In the genomic region with DNA sequence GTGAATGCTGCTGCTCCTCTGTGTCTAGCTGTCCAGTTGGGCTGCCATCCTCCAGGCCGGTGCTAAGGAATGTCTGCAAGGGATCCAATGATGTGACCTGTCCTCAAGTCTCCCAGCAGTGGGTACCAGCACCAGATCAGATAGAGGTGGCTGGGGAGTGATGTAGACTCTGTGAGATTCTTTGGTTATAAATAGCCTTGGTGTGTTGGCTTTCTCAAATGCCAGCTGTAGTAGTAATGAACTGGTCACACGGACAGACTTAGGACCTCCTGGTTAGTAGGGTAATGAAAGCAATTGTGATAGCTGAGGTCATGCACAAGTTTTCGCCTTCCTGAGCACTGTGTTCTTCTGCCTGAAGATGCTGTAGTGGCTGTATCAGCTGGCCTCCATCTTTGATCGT, we compare ENCODE assay signal across 18 cellular contexts. TPM values are rescaled to one million over a fixed set of nuclear protein-coding genes. Genes with fewer than 3 reads are reported as not detected.
DNase-seq lines count a peak whose midpoint lies in the region; ATAC-seq and TF ChIP-seq lines count a peak whose summit lies in the region.
"Had no signal": no experiment of that assay in that cellular context is flagged by ENCODE, and none has a peak within 500 bp of the region (broad histone marks: within the 10 kb centered on the region; RNA-seq: fewer than 3 reads in every experiment).

No MANE protein-coding gene starts in this region.

- H3K9me3 Mint-ChIP-seq in effector memory CD8-positive, alpha-beta T cell = no peaks in the 10 kb centered on the region
- H3K9me3 Mint-ChIP-seq in activated T-cell treated with anti-CD3 and anti-CD28 coated beads, Interleukin-2, amount 50 U/mL, for 72 hours = no peaks in the 10 kb centered on the region
- H3K9me3 Mint-ChIP-seq: CD4-positive, alpha-beta T cell had no signal

- H3K9me3 ChIP-seq in T-helper 17 cell (ENCODE audit: control insufficient read depth, low read length, poor library complexity, severe bottlenecking) = no peaks in the 10 kb centered on the region
- no peaks in the 10 kb centered on the region for H3K9me3 ChIP-seq in psoas muscle
- H3K9me3 ChIP-seq: A549, Caco-2, HAP-1 had no signal

- peak; percentile 62 for ATAC-seq in Right ventricle myocardium inferior
- no peak for ATAC-seq in T-helper 17 cell
- peak; percentile 72 to 85 for ATAC-seq in left cardiac atrium
- ATAC-seq in psoas muscle = peak in 3 of 4 donors; percentile 28 to 49 (median 35)
- ATAC-seq in effector memory CD8-positive, alpha-beta T cell (replicated peaks) = no peak
- no peak for ATAC-seq in activated T-cell treated with anti-CD3 and anti-CD28 coated beads, Interleukin-2, amount 50 U/mL, for 72 hours (replicated peaks in 1 of 2)
- ATAC-seq: A549, HepG2 had no signal

- H3K27me3 Mint-ChIP-seq in T-helper 17 cell = peaks cover 29% of the 10 kb centered on the region
- H3K27me3 Mint-ChIP-seq in effector memory CD8-positive, alpha-beta T cell = peaks cover 31 to 43% of the 10 kb centered on the region in 2 donors
- peaks cover 36% of the 10 kb centered on the region for H3K27me3 Mint-ChIP-seq in activated T-cell treated with anti-CD3 and anti-CD28 coated beads, Interleukin-2, amount 50 U/mL, for 72 hours (ENCODE audit: low read depth)

- DNase-seq in Right ventricle myocardium inferior (ENCODE audit: missing footprints) = no peak
- DNase-seq in cardiac septum (ENCODE audit: low spot score) = no peak
- DNase-seq in T-helper 17 cell = no peak
- DNase-seq in left cardiac atrium = no peak
- DNase-seq in psoas muscle = no peak
- DNase-seq in effector memory CD8-positive, alpha-beta T cell = no peak
- DNase-seq in iPS-NIHi7 (ENCODE audit: extremely low spot score) = no peak
- DNase-seq in activated T-cell treated with anti-CD3 and anti-CD28 coated beads, Interleukin-2, amount 50 U/mL, for 72 hours = no peak
- DNase-seq: AML-193; Caco-2; CD4-positive, alpha-beta T cell; DMS79; GDM1 had no signal

- 57 to 66% (median 59%) methylated on average over 4 of the region's 4 CpGs for WGBS in psoas muscle, 3 donors

- no peak for TF ChIP-seq CTCF in psoas muscle (IDR thresholded peaks at IDR 0.05)

- no peaks in the 10 kb centered on the region for H3K36me3 ChIP-seq in psoas muscle (ENCODE audit: insufficient read depth in 1 of 2, low read depth in 1 of 2)
- H3K36me3 ChIP-seq: HAP-1 had no signal

- H3K27me3 ChIP-seq in psoas muscle (ENCODE audit: insufficient read depth in 3 of 3, low read length in 2 of 3) = peaks cover 0 to 3% (median 2%) of the 10 kb centered on the region in 3 donors

- no peak overlapping the region for H3K4me3 ChIP-seq in psoas muscle
- H3K4me3 ChIP-seq: A549, HAP-1 had no signal

- peaks cover 3% of the 10 kb centered on the region for H3K36me3 Mint-ChIP-seq in T-helper 17 cell (ENCODE audit: low read depth)
- H3K36me3 Mint-ChIP-seq in effector memory CD8-positive, alpha-beta T cell (ENCODE audit: insufficient read depth) = no peaks in the 10 kb centered on the region
- H3K36me3 Mint-ChIP-seq in activated T-cell treated with anti-CD3 and anti-CD28 coated beads, Interleukin-2, amount 50 U/mL, for 72 hours (ENCODE audit: insufficient read depth in 2 of 2) = no peaks in the 10 kb centered on the region

- intact Hi-C loops in Right ventricle myocardium inferior (cut with DNase I) = no loop called here
- intact Hi-C loops in cardiac septum (cut with DNase I) = no loop called here
- intact Hi-C loops in left cardiac atrium (cut with DNase I) = no loop called here
- intact Hi-C loops in psoas muscle (cut with DNase I) = no loop called here

- H3K4me1 Mint-ChIP-seq in T-helper 17 cell = peaks cover 8% of the 10 kb centered on the region
- peaks cover 2 to 7% of the 10 kb centered on the region in 2 donors for H3K4me1 Mint-ChIP-seq in effector memory CD8-positive, alpha-beta T cell (ENCODE audit: low read depth in 2 of 2)
- peaks cover 12% of the 10 kb centered on the region for H3K4me1 Mint-ChIP-seq in activated T-cell treated with anti-CD3 and anti-CD28 coated beads, Interleukin-2, amount 50 U/mL, for 72 hours (ENCODE audit: low read depth)

- H3K27ac ChIP-seq in psoas muscle = no peak overlapping the region
- H3K27ac ChIP-seq: 22Rv1, A549, C4-2B had no signal

- no peaks in the 10 kb centered on the region for H3K4me1 ChIP-seq in psoas muscle
- H3K4me1 ChIP-seq: A549, Caco-2, HAP-1 had no signal

- peak overlapping the region; percentile 79 for H3K27ac Mint-ChIP-seq in T-helper 17 cell
- H3K27ac Mint-ChIP-seq in effector memory CD8-positive, alpha-beta T cell = no peak overlapping the region
- no peak overlapping the region for H3K27ac Mint-ChIP-seq in activated T-cell treated with anti-CD3 and anti-CD28 coated beads, Interleukin-2, amount 50 U/mL, for 72 hours
- H3K27ac Mint-ChIP-seq: CD4-positive, alpha-beta T cell had no signal

- no peak overlapping the region for H3K4me3 Mint-ChIP-seq in T-helper 17 cell
- no peak overlapping the region for H3K4me3 Mint-ChIP-seq in effector memory CD8-positive, alpha-beta T cell
- no peak overlapping the region for H3K4me3 Mint-ChIP-seq in activated T-cell treated with anti-CD3 and anti-CD28 coated beads, Interleukin-2, amount 50 U/mL, for 72 hours
- H3K4me3 Mint-ChIP-seq: CD4-positive, alpha-beta T cell had no signal

RNA-seq across cellular contexts. Expression of gene RANBP6, which starts 29.9 kb away (rescaled TPM):
- total RNA-seq in Right ventricle myocardium inferior (24.2 TPM), cardiac septum (21.6 TPM), T-helper 17 cell (10 to 100 TPM; 30.4 to 32.2 TPM), left cardiac atrium (10 to 100 TPM; 18.6 to 30.1 TPM), psoas muscle (10 to 100 TPM; 16.3 to 24.2 (median 20.0) TPM)
- 10 to 100 TPM in 2 of 3 donors, 1 to 10 TPM in 1; 6.5 to 16.4 (median 12.2) TPM for polyA plus RNA-seq in psoas muscle
- 10 to 100 TPM; 25.1 to 26.8 TPM for total RNA-seq in activated T-cell treated with anti-CD3 and anti-CD28 coated beads, Interleukin-2, amount 50 U/mL, for 72 hours

Comparison
In these comparisons a context has a peak if more than half of its experiments do, and no peak if none do; other contexts are left out.
1. ATAC-seq: peak in Right ventricle myocardium inferior (single experiment), left cardiac atrium (2 of 2) and psoas muscle (3 of 4); none in T-helper 17 cell (single experiment), effector memory CD8-positive, alpha-beta T cell (single experiment) and activated T-cell treated with anti-CD3 and anti-CD28 coated beads, Interleukin-2, amount 50 U/mL, for 72 hours (0 of 2).